Comparison of ENCODE assay signal across 2 cellular contexts in the genomic region with DNA sequence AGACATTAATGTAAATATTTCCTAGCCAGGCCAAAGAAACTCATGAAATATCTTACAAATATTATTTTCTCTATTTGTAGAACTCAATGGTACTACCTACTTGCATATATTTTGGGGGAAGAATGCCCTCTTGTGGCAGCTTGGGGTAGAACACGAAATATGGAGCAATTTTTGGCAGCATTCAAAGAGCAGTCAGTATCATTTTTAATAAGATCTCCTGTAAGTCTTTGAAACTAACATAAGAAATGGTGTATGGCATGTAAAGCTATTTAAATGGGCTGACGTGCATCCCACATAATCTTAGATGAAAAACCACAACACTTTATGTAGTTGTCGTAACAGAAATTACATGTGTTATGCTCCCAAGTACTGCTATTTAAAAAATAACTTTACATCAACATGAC.
TF ChIP-seq lines count a peak whose summit lies in the region.

No MANE protein-coding gene starts in this region.

TF ChIP-seq in HEK293, 187 proteins besides CTCF, POLR2A, EP300 and RAD21 (continued from another document):
- TF ChIP-seq AEBP2 (tag by site-specific recombination; IDR thresholded peaks at IDR 0.05; ENCODE audit: borderline replicate concordance) (no peak), ZNF660 (tag by site-specific recombination; IDR thresholded peaks at IDR 0.05) (no peak), ZBTB8A (tag by site-specific recombination; IDR thresholded peaks at IDR 0.05) (no peak), HOXD13 (CRISPR knock-in tag; IDR thresholded peaks at IDR 0.05; ENCODE audit: borderline replicate concordance) (no peak), ZNF654 (tag by site-specific recombination; IDR thresholded peaks at IDR 0.05; ENCODE audit: low read depth) (peak; percentile 62)

TF ChIP-seq in H1, 55 proteins besides CTCF, POLR2A, EP300 and RAD21 (continued from another document):
- TF ChIP-seq MAX (IDR thresholded peaks at IDR 0.05) (no peak), TBP (IDR thresholded peaks at IDR 0.05; ENCODE audit: low read depth, low read length) (no peak), EGR1 (IDR thresholded peaks at IDR 0.05; ENCODE audit: borderline replicate concordance, low read depth, low read length) (no peak), TAF1 (IDR thresholded peaks at IDR 0.05; ENCODE audit: low read depth, low read length) (no peak), EZH2 (IDR thresholded peaks at IDR 0.05; ENCODE audit: low read depth, low read length, severe bottlenecking) (no peak)
- TF ChIP-seq, protein P1, sequence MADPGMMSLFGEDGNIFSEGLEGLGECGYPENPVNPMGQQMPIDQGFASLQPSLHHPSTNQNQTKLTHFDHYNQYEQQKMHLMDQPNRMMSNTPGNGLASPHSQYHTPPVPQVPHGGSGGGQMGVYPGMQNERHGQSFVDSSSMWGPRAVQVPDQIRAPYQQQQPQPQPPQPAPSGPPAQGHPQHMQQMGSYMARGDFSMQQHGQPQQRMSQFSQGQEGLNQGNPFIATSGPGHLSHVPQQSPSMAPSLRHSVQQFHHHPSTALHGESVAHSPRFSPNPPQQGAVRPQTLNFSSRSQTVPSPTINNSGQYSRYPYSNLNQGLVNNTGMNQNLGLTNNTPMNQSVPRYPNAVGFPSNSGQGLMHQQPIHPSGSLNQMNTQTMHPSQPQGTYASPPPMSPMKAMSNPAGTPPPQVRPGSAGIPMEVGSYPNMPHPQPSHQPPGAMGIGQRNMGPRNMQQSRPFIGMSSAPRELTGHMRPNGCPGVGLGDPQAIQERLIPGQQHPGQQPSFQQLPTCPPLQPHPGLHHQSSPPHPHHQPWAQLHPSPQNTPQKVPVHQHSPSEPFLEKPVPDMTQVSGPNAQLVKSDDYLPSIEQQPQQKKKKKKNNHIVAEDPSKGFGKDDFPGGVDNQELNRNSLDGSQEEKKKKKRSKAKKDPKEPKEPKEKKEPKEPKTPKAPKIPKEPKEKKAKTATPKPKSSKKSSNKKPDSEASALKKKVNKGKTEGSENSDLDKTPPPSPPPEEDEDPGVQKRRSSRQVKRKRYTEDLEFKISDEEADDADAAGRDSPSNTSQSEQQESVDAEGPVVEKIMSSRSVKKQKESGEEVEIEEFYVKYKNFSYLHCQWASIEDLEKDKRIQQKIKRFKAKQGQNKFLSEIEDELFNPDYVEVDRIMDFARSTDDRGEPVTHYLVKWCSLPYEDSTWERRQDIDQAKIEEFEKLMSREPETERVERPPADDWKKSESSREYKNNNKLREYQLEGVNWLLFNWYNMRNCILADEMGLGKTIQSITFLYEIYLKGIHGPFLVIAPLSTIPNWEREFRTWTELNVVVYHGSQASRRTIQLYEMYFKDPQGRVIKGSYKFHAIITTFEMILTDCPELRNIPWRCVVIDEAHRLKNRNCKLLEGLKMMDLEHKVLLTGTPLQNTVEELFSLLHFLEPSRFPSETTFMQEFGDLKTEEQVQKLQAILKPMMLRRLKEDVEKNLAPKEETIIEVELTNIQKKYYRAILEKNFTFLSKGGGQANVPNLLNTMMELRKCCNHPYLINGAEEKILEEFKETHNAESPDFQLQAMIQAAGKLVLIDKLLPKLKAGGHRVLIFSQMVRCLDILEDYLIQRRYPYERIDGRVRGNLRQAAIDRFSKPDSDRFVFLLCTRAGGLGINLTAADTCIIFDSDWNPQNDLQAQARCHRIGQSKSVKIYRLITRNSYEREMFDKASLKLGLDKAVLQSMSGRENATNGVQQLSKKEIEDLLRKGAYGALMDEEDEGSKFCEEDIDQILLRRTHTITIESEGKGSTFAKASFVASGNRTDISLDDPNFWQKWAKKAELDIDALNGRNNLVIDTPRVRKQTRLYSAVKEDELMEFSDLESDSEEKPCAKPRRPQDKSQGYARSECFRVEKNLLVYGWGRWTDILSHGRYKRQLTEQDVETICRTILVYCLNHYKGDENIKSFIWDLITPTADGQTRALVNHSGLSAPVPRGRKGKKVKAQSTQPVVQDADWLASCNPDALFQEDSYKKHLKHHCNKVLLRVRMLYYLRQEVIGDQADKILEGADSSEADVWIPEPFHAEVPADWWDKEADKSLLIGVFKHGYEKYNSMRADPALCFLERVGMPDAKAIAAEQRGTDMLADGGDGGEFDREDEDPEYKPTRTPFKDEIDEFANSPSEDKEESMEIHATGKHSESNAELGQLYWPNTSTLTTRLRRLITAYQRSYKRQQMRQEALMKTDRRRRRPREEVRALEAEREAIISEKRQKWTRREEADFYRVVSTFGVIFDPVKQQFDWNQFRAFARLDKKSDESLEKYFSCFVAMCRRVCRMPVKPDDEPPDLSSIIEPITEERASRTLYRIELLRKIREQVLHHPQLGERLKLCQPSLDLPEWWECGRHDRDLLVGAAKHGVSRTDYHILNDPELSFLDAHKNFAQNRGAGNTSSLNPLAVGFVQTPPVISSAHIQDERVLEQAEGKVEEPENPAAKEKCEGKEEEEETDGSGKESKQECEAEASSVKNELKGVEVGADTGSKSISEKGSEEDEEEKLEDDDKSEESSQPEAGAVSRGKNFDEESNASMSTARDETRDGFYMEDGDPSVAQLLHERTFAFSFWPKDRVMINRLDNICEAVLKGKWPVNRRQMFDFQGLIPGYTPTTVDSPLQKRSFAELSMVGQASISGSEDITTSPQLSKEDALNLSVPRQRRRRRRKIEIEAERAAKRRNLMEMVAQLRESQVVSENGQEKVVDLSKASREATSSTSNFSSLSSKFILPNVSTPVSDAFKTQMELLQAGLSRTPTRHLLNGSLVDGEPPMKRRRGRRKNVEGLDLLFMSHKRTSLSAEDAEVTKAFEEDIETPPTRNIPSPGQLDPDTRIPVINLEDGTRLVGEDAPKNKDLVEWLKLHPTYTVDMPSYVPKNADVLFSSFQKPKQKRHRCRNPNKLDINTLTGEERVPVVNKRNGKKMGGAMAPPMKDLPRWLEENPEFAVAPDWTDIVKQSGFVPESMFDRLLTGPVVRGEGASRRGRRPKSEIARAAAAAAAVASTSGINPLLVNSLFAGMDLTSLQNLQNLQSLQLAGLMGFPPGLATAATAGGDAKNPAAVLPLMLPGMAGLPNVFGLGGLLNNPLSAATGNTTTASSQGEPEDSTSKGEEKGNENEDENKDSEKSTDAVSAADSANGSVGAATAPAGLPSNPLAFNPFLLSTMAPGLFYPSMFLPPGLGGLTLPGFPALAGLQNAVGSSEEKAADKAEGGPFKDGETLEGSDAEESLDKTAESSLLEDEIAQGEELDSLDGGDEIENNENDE (IDR thresholded peaks at IDR 0.05; ENCODE audit: insufficient replicate concordance, low read length) = no peak
TF ChIP-seq in H1: peak in this region for 0.
